18 cellular contexts compared by ENCODE assay signal in genomic region chr1:49197081-49197480, GRCh38.
"Had no signal": no experiment of that assay in that cellular context is flagged by ENCODE, and none has a peak within 500 bp of the region (broad histone marks: within the 10 kb centered on the region; RNA-seq: fewer than 3 reads in every experiment).

No MANE protein-coding gene starts in this region.

- H3K79me2 ChIP-seq: parathyroid adenoma had no signal

- H2AFZ ChIP-seq: parathyroid adenoma had no signal

- DNase-seq: activated CD4-positive, alpha-beta T cell treated with anti-CD3 and anti-CD28 coated beads, Interleukin-2, amount 50 U/mL, for 1 hour; activated CD8-positive, alpha-beta memory T cell treated with anti-CD3 and anti-CD28 coated beads for 24 hours; central memory CD4-positive, alpha-beta T cell; colonic mucosa; esophagus squamous epithelium; heart right ventricle; naive thymus-derived CD8-positive, alpha-beta T cell; stimulated activated naive B cell treated with anti-CD40 and anti-IgM and Interleukin-4, amounts not matched to agents 10 μg/mL and 1 μg/mL and 100 μg/mL, for 72 hours; T-cell; T-helper 9 cell had no signal

- H3K9me3 ChIP-seq: ascending aorta, colonic mucosa, vagina had no signal

- H3K4me1 ChIP-seq: ascending aorta, colonic mucosa, esophagus squamous epithelium, gastroesophageal sphincter, heart right ventricle, parathyroid adenoma, tibial nerve, vagina had no signal

- H3K4me1 Mint-ChIP-seq: naive thymus-derived CD8-positive, alpha-beta T cell; stimulated activated naive B cell treated with anti-CD40 and anti-IgM and Interleukin-4, amounts not matched to agents 10 μg/mL and 1 μg/mL and 100 μg/mL, for 72 hours; T-cell had no signal

- H3K36me3 ChIP-seq: ascending aorta, colonic mucosa, esophagus squamous epithelium, gastroesophageal sphincter, heart right ventricle, tibial nerve, vagina had no signal

- H3K4me3 ChIP-seq: ascending aorta, colonic mucosa, esophagus squamous epithelium, gastroesophageal sphincter, heart right ventricle, tibial nerve, vagina had no signal

- H3K27ac Mint-ChIP-seq: activated T-helper 1 cell treated with anti-CD3 and anti-CD28 coated beads, Interleukin-12 subunit alpha, Interleukin-12 subunit beta, Interleukin-2, Interleukin-4 antibody, amounts not matched to agents 30 ng/mL and 10 ng/mL and 1 ng/mL, durations not matched to agents 14 hours and 24 hours and 36 hours; naive thymus-derived CD8-positive, alpha-beta T cell; stimulated activated naive B cell treated with anti-CD40 and anti-IgM and Interleukin-4, amounts not matched to agents 10 μg/mL and 1 μg/mL and 100 μg/mL, for 72 hours; T-cell had no signal

- H3K27me3 ChIP-seq: ascending aorta, colonic mucosa, esophagus squamous epithelium, tibial nerve, vagina had no signal

- ATAC-seq: activated CD4-positive, CD25-positive, alpha-beta regulatory T cell treated with anti-CD3 and anti-CD28 coated beads, Interleukin-2, amount 50 U/mL, for 24 hours; gastroesophageal sphincter; heart right ventricle; naive thymus-derived CD8-positive, alpha-beta T cell; stimulated activated naive B cell treated with anti-CD40 and anti-IgM and Interleukin-4, amounts not matched to agents 10 μg/mL and 1 μg/mL and 100 μg/mL, for 72 hours; T-cell had no signal

- H3K27ac ChIP-seq: ascending aorta, colonic mucosa, esophagus squamous epithelium, gastroesophageal sphincter, heart right ventricle, parathyroid adenoma, tibial nerve, vagina had no signal

- H3K4me3 Mint-ChIP-seq: activated T-helper 1 cell treated with anti-CD3 and anti-CD28 coated beads, Interleukin-12 subunit alpha, Interleukin-12 subunit beta, Interleukin-2, Interleukin-4 antibody, amounts not matched to agents 30 ng/mL and 10 ng/mL and 1 ng/mL, durations not matched to agents 14 hours and 24 hours and 36 hours; naive thymus-derived CD8-positive, alpha-beta T cell; stimulated activated naive B cell treated with anti-CD40 and anti-IgM and Interleukin-4, amounts not matched to agents 10 μg/mL and 1 μg/mL and 100 μg/mL, for 72 hours; T-cell had no signal

- FAIRE-seq: islet of Langerhans had no signal

- H3K9ac ChIP-seq: parathyroid adenoma had no signal

- H3K36me3 Mint-ChIP-seq: stimulated activated naive B cell treated with anti-CD40 and anti-IgM and Interleukin-4, amounts not matched to agents 10 μg/mL and 1 μg/mL and 100 μg/mL, for 72 hours; T-cell had no signal
